1 cellular context compared by ENCODE assay signal in genomic region chr15:66625531-66625930, GRCh38.
A peak's percentile ranks its signal among the peaks of the same experiment; 100 is the strongest.
TF ChIP-seq lines count a peak whose summit lies in the region.

No MANE protein-coding gene starts in this region.

TF ChIP-seq in K562, 482 proteins besides CTCF, POLR2A, EP300 and RAD21:
- TF ChIP-seq ZNF384 (IDR thresholded peaks at IDR 0.05; ENCODE audit: low read depth, low read length), result peak; percentile 20; the same call in 1 of the 2 replicates
- TF ChIP-seq VEZF1 (CRISPR knock-in tag; IDR thresholded peaks at IDR 0.05), result peak; percentile 31; the same call in 1 of the 2 replicates
- TF ChIP-seq KDM4B (IDR thresholded peaks at IDR 0.05; ENCODE audit: borderline replicate concordance in 2 of 2, low read depth in 1 of 2), result no peak
TF ChIP-seq in K562: peak in this region for 2.
